Comparison of ENCODE assay signal across 7 cellular contexts in genomic region chr4:66355328-66355727, GRCh38.
"Had no signal": no experiment of that assay in that cellular context is flagged by ENCODE, and none has a peak within 500 bp of the region (broad histone marks: within the 10 kb centered on the region; RNA-seq: fewer than 3 reads in every experiment).

No MANE protein-coding gene starts in this region.

- H3K27me3 Mint-ChIP-seq: IgD-negative memory B cell had no signal

- H3K27ac ChIP-seq: HL-60 had no signal

- H3K4me3 Mint-ChIP-seq: IgD-negative memory B cell had no signal

- H3K4me1 Mint-ChIP-seq: IgD-negative memory B cell had no signal

- DNase-seq: IMR-90, KBM-7, KG1 had no signal

- H3K36me3 Mint-ChIP-seq: IgD-negative memory B cell had no signal

- ATAC-seq: HepG2, K562 had no signal

- H3K4me3 ChIP-seq: K562 had no signal

- H3K27ac Mint-ChIP-seq: IgD-negative memory B cell had no signal
